In genomic region chr7:92368741-92369140, GRCh38 we compare ENCODE assay signal across 10 cellular contexts.
DNase-seq lines count a peak whose midpoint lies in the region; TF ChIP-seq lines count a peak whose summit lies in the region.
"Had no signal": no experiment of that assay in that cellular context is flagged by ENCODE, and none has a peak within 500 bp of the region (broad histone marks: within the 10 kb centered on the region; RNA-seq: fewer than 3 reads in every experiment).

No MANE protein-coding gene starts in this region.

- H3K4me1 ChIP-seq in tibial nerve = no peaks in the 10 kb centered on the region
- H3K4me1 ChIP-seq: A549, Caco-2 had no signal

- H3K4me3 ChIP-seq in tibial nerve = no peak overlapping the region
- H3K4me3 ChIP-seq: A549 had no signal

- no peaks in the 10 kb centered on the region for H3K27me3 ChIP-seq in tibial nerve

- no peaks in the 10 kb centered on the region for H3K9me3 ChIP-seq in tibial nerve
- H3K9me3 ChIP-seq: A549, Caco-2 had no signal

- no peak for TF ChIP-seq POLR2A in tibial nerve (IDR thresholded peaks at IDR 0.05)

- H3K27ac ChIP-seq in cingulate gyrus (ENCODE audit: low read depth, low read length) (peak overlapping the region; percentile 96), tibial nerve (no peak overlapping the region)
- H3K27ac ChIP-seq: A549 had no signal

- peak; percentile 3 to 80 for DNase-seq in hippocampal formation (lab: John Stamatoyannopoulos, UW)
- peak; percentile 94 for DNase-seq in pons (ENCODE audit: low spot score)
- DNase-seq in tibial nerve (ENCODE audit: low spot score in 2 of 2) = no peak
- DNase-seq in central memory CD4-positive, alpha-beta T cell = no peak
- no peak for DNase-seq in stimulated activated CD4-positive, alpha-beta T cell treated with anti-CD3 and anti-CD28 coated beads, Interleukin-2, amount 100 ng/mL, for 24 hours
- no peak for DNase-seq in SK-N-DZ (ENCODE audit: low spot score)
- DNase-seq: Caco-2; CD8-positive, alpha-beta T cell had no signal

- TF ChIP-seq EP300 in tibial nerve (IDR thresholded peaks at IDR 0.05) = no peak

- no peak for TF ChIP-seq CTCF in tibial nerve (IDR thresholded peaks at IDR 0.05)

- peaks cover 0 to 19% (median 0%) of the 10 kb centered on the region in 3 donors for H3K36me3 ChIP-seq in tibial nerve

- 56 to 69% methylated on average over 1 of the region's 1 CpG for WGBS in tibial nerve, 2 donors

Comparison
In these comparisons a context has a peak if more than half of its experiments do, and no peak if none do; other contexts are left out.
1. DNase-seq: peak in hippocampal formation (2 of 2) and pons (single experiment); none in tibial nerve (0 of 2), central memory CD4-positive, alpha-beta T cell (single experiment), stimulated activated CD4-positive, alpha-beta T cell treated with anti-CD3 and anti-CD28 coated beads, Interleukin-2, amount 100 ng/mL, for 24 hours (0 of 2) and SK-N-DZ (single experiment).